In genomic region chr22:37484115-37485005, GRCh38 we compare ENCODE assay signal across 8 cellular contexts. TPM values are rescaled to one million over a fixed set of nuclear protein-coding genes. Genes with fewer than 3 reads are reported as not detected.
DNase-seq lines count a peak whose midpoint lies in the region; ATAC-seq and TF ChIP-seq lines count a peak whose summit lies in the region.

No MANE protein-coding gene starts in this region.

- H3F3A ChIP-seq in neural cell (ENCODE audit: insufficient read depth, low read length, poor library complexity, severe bottlenecking): no peaks in the 10 kb centered on the region

- TF ChIP-seq RAD21 in neural cell (conservative IDR thresholded peaks at IDR 0.05): no peak

- no peak for TF ChIP-seq EP300 in neural cell (conservative IDR thresholded peaks at IDR 0.05; ENCODE audit: poor library complexity, severe bottlenecking)

- H3K4me3 ChIP-seq in BLaER1: peak overlapping the region; percentile 86
- H3K4me3 ChIP-seq in neural cell (ENCODE audit: low read length): no peak overlapping the region

- H3K27ac ChIP-seq in BLaER1 (peak overlapping the region; percentile 99), cingulate gyrus (ENCODE audit: low read depth, low read length) (peak overlapping the region; percentile 54), neural cell (ENCODE audit: low read length) (no peak overlapping the region)

- TF ChIP-seq CTCF in neural cell (IDR thresholded peaks at IDR 0.05; ENCODE audit: poor library complexity, severe bottlenecking): no peak

- H3K27me3 Mint-ChIP-seq in stimulated activated naive CD8-positive, alpha-beta T cell treated with anti-CD3 and anti-CD28 coated beads, Interleukin-15, amount 100 ng/mL, for 72 hours: no peaks in the 10 kb centered on the region

- H3K27me3 ChIP-seq in BLaER1 (no peaks in the 10 kb centered on the region), neural cell (ENCODE audit: insufficient read depth, low read depth, low read length) (no peaks in the 10 kb centered on the region)

- peak; percentile 40 for ATAC-seq in HG02759 (IDR thresholded peaks at IDR 0.05; ENCODE audit: unreplicated experiment)
- ATAC-seq in stimulated activated naive CD8-positive, alpha-beta T cell treated with anti-CD3 and anti-CD28 coated beads, Interleukin-15, amount 100 ng/mL, for 72 hours: peak; percentile 78

- peaks cover 93% of the 10 kb centered on the region for H3K4me1 ChIP-seq in BLaER1

- H3K9me3 ChIP-seq in BLaER1 (no peaks in the 10 kb centered on the region), neural cell (ENCODE audit: low read length) (no peaks in the 10 kb centered on the region)

- H3K27ac Mint-ChIP-seq in stimulated activated naive CD8-positive, alpha-beta T cell treated with anti-CD3 and anti-CD28 coated beads, Interleukin-15, amount 100 ng/mL, for 72 hours: peak overlapping the region; percentile 98 to 99

- peak overlapping the region; percentile 99 for H3K4me2 ChIP-seq in BLaER1
- no peak overlapping the region for H3K4me2 ChIP-seq in neural cell (ENCODE audit: low read length)

- no peaks in the 10 kb centered on the region for H3K9me3 Mint-ChIP-seq in stimulated activated naive CD8-positive, alpha-beta T cell treated with anti-CD3 and anti-CD28 coated beads, Interleukin-15, amount 100 ng/mL, for 72 hours

- peak overlapping the region; percentile 96 for H3K9ac ChIP-seq in BLaER1
- peak overlapping the region; percentile 16 for H3K9ac ChIP-seq in neural cell (ENCODE audit: low read length)

- H4K20me1 ChIP-seq in BLaER1: peaks cover 38% of the 10 kb centered on the region
- no peaks in the 10 kb centered on the region for H4K20me1 ChIP-seq in neural cell (ENCODE audit: insufficient read depth)

- peaks cover 63% of the 10 kb centered on the region for H3K4me1 Mint-ChIP-seq in stimulated activated naive CD8-positive, alpha-beta T cell treated with anti-CD3 and anti-CD28 coated beads, Interleukin-15, amount 100 ng/mL, for 72 hours

- DNase-seq in activated CD4-positive, CD25-positive, alpha-beta regulatory T cell (lab: John Stamatoyannopoulos, UW): peak; percentile 41 to 63 (median 48)
- peak; percentile 63 to 84 for DNase-seq in stimulated activated naive CD8-positive, alpha-beta T cell treated with anti-CD3 and anti-CD28 coated beads, Interleukin-15, amount 100 ng/mL, for 72 hours
- DNase-seq in NCI-H345 (lab: John Stamatoyannopoulos, UW): no peak
- DNase-seq in epidermal melanocyte (ENCODE audit: insufficient read length, low spot score): no peak

- H3K36me3 ChIP-seq in BLaER1: peaks cover 33% of the 10 kb centered on the region
- no peaks in the 10 kb centered on the region for H3K36me3 ChIP-seq in neural cell (ENCODE audit: insufficient read depth, low read length)

- no peak overlapping the region for H2AFZ ChIP-seq in neural cell (ENCODE audit: low read depth, low read length)

- no peaks in the 10 kb centered on the region for H3K79me2 ChIP-seq in neural cell (replicated peaks; ENCODE audit: insufficient read depth, low read length)

- peak overlapping the region; percentile 94 to 96 for H3K4me3 Mint-ChIP-seq in stimulated activated naive CD8-positive, alpha-beta T cell treated with anti-CD3 and anti-CD28 coated beads, Interleukin-15, amount 100 ng/mL, for 72 hours

- no peaks in the 10 kb centered on the region for H3K9me2 ChIP-seq in neural cell (ENCODE audit: insufficient read depth, low read length)

TF ChIP-seq in neural cell, 6 proteins besides CTCF, POLR2A, EP300 and RAD21:
- TF ChIP-seq EZH2 (IDR thresholded peaks at IDR 0.05; ENCODE audit: borderline replicate concordance, insufficient read depth, low read length, poor library complexity, severe bottlenecking) (no peak), MXI1 (conservative IDR thresholded peaks at IDR 0.05; ENCODE audit: poor library complexity, severe bottlenecking) (no peak), TAF1 (IDR thresholded peaks at IDR 0.05; ENCODE audit: low read depth) (no peak), POLR2AphosphoS5 (IDR thresholded peaks at IDR 0.05) (no peak), SMC3 (conservative IDR thresholded peaks at IDR 0.05; ENCODE audit: poor library complexity) (no peak), REST (IDR thresholded peaks at IDR 0.05; ENCODE audit: borderline replicate concordance) (no peak)

RNA-seq across cellular contexts. Expression of gene MFNG, which starts 1.8 kb away (rescaled TPM):
- polyA plus RNA-seq in neural cell: 0.17 TPM in 1 of 2 replicates, not detected in the other
- polyA minus RNA-seq in neural cell: 0.49 and 1.0 TPM in 2 replicates

RNA-seq across cellular contexts. Expression of gene CARD10, which starts 34.9 kb away (rescaled TPM):
- 0.36 TPM in 1 of 2 replicates, not detected in the other for polyA plus RNA-seq in neural cell
- 0.23 TPM in 1 of 2 replicates, not detected in the other for polyA minus RNA-seq in neural cell

RNA-seq across cellular contexts. Expression of gene ELFN2, which starts 57.1 kb away (rescaled TPM):
- 4.4 and 5.2 TPM in 2 replicates for polyA plus RNA-seq in neural cell
- 9.0 and 9.8 TPM in 2 replicates for polyA minus RNA-seq in neural cell

Comparison
In these comparisons a context has a peak if more than half of its experiments do, and no peak if none do; other contexts are left out.
1. DNase-seq: peak in activated CD4-positive, CD25-positive, alpha-beta regulatory T cell (4 of 4) and stimulated activated naive CD8-positive, alpha-beta T cell treated with anti-CD3 and anti-CD28 coated beads, Interleukin-15, amount 100 ng/mL, for 72 hours (2 of 2); none in NCI-H345 (single experiment) and epidermal melanocyte (single experiment).